14 cellular contexts compared by ENCODE assay signal in genomic region chr9:89243296-89244061, GRCh38.
"Had no signal": no experiment of that assay in that cellular context is flagged by ENCODE, and none has a peak within 500 bp of the region (broad histone marks: within the 10 kb centered on the region; RNA-seq: fewer than 3 reads in every experiment).

No MANE protein-coding gene starts in this region.

- DNase-seq: activated B cell treated with CpG ODN at 0.5 μM for 24 hours; activated CD4-positive, alpha-beta T cell treated with anti-CD3 and anti-CD28 coated beads, Interleukin-2, amount 10 ng/mL, durations not matched to agents 7 days and 5 days; amniotic stem cell; body of pancreas; cortex of kidney; effector CD8-positive, alpha-beta T cell; heart left ventricle; left ventricle myocardium superior; pancreas; stimulated activated CD4-positive, alpha-beta T cell treated with anti-CD3 and anti-CD28 coated beads, Interleukin-15, amount 100 ng/mL, for 24 hours; stimulated activated CD4-positive, alpha-beta T cell treated with anti-CD3 and anti-CD28 coated beads, Interleukin-4, amount 100 ng/mL, for 24 hours; stomach; uterus had no signal

- H3K4me3 ChIP-seq: body of pancreas, heart left ventricle, pancreas, stomach, thoracic aorta, uterus had no signal

- H3K27me3 ChIP-seq: body of pancreas, heart left ventricle, pancreas, stomach, uterus had no signal

- H3K4me1 ChIP-seq: body of pancreas, pancreas, uterus had no signal

- H3K9me3 ChIP-seq: body of pancreas, pancreas, thoracic aorta, uterus had no signal

- H3K36me3 ChIP-seq: heart left ventricle, pancreas, stomach, thoracic aorta, uterus had no signal

- H3K27ac ChIP-seq: body of pancreas, heart left ventricle, pancreas, thoracic aorta, uterus had no signal

- ATAC-seq: body of pancreas, heart left ventricle, left ventricle myocardium superior, pancreas had no signal
